1 cellular context compared by ENCODE assay signal in the genomic region with DNA sequence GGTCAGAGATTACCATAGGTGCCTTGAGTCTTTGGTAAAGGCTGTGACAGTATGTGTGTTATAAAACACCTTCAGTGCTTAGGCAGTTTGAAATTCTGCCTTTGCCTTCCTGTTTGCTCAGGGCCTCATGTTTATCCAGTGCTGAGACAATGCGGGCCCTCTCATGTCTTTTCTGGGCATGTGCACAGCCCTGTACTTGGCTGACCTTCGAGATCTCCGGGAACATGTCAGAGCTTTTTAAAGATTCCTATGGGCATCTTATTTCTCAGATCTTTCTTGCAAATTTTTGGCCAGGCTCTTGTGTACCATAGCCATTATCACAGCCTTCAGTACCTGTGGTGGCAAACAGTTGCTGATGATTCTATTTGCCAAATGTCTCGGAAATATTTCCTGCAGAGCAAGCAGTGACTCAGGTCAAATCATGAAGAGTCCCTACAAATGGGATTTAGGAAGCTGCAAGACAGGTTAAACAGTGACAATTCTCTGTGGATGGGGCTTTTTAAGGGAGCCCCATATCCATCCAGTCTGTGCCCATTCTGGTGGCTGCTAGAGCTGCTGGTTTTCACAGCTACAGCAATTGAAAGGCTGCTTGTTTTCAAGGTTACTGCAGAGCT.
TF ChIP-seq lines count a peak whose summit lies in the region.

No MANE protein-coding gene starts in this region.

TF ChIP-seq in HepG2, 621 proteins besides CTCF, POLR2A, EP300 and RAD21 (continued from another document and continues in another):
- TF ChIP-seq HES4 (CRISPR knock-in tag; IDR thresholded peaks at IDR 0.05; ENCODE audit: borderline replicate concordance) = no peak
- no peak for TF ChIP-seq NRL (CRISPR knock-in tag; IDR thresholded peaks at IDR 0.05; ENCODE audit: borderline replicate concordance)
- TF ChIP-seq ZNF569 (CRISPR knock-in tag; IDR thresholded peaks at IDR 0.05; ENCODE audit: borderline replicate concordance) = no peak
- no peak for TF ChIP-seq TRAFD1 (CRISPR knock-in tag; IDR thresholded peaks at IDR 0.05; ENCODE audit: borderline replicate concordance)
- no peak for TF ChIP-seq KDM3A (CRISPR knock-in tag; IDR thresholded peaks at IDR 0.05; ENCODE audit: low read depth)
- no peak for TF ChIP-seq ZNF563 (CRISPR knock-in tag; IDR thresholded peaks at IDR 0.05)
- TF ChIP-seq ZNF256 (CRISPR knock-in tag; conservative IDR thresholded peaks at IDR 0.05) = no peak
- no peak for TF ChIP-seq CEBPB (IDR thresholded peaks at IDR 0.05; ENCODE audit: borderline replicate concordance, low read depth, low read length)
- TF ChIP-seq IRX3 (CRISPR knock-in tag; IDR thresholded peaks at IDR 0.05; ENCODE audit: borderline replicate concordance, low read depth) = no peak
- TF ChIP-seq SALL1 (CRISPR knock-in tag; IDR thresholded peaks at IDR 0.05) = peak; percentile 82
- no peak for TF ChIP-seq ZNF780A (CRISPR knock-in tag; IDR thresholded peaks at IDR 0.05)
- no peak for TF ChIP-seq MAZ (IDR thresholded peaks at IDR 0.05; ENCODE audit: borderline replicate concordance, low read depth, low read length)
- no peak for TF ChIP-seq MAZ (CRISPR knock-in tag; IDR thresholded peaks at IDR 0.05; ENCODE audit: low read depth)
- no peak for TF ChIP-seq PRDM15 (CRISPR knock-in tag; IDR thresholded peaks at IDR 0.05)
- TF ChIP-seq TBX2 (CRISPR knock-in tag; IDR thresholded peaks at IDR 0.05; ENCODE audit: borderline replicate concordance) = peak; percentile 70; the same call in 1 of the 2 replicates
- TF ChIP-seq ZNF552 (CRISPR knock-in tag; IDR thresholded peaks at IDR 0.05; ENCODE audit: borderline replicate concordance) = no peak
- TF ChIP-seq LCORL (IDR thresholded peaks at IDR 0.05) = no peak
- peak; percentile 48; the same call in 1 of the 2 replicates for TF ChIP-seq LCORL (CRISPR knock-in tag; IDR thresholded peaks at IDR 0.05)
- no peak for TF ChIP-seq REL (CRISPR knock-in tag; conservative IDR thresholded peaks at IDR 0.05)
- 0 out of 2 replicates have a peak, but pooled peaks have one; percentile 44 for TF ChIP-seq GATAD1 (CRISPR knock-in tag; IDR thresholded peaks at IDR 0.05)
- no peak; the same call in 1 of the 2 replicates for TF ChIP-seq ZNF431 (CRISPR knock-in tag; IDR thresholded peaks at IDR 0.05; ENCODE audit: borderline replicate concordance, low read depth)
- TF ChIP-seq ZIK1 (CRISPR knock-in tag; IDR thresholded peaks at IDR 0.05; ENCODE audit: borderline replicate concordance, low read depth) = no peak
- TF ChIP-seq GATA4 (IDR thresholded peaks at IDR 0.05; ENCODE audit: borderline replicate concordance, low read depth) = no peak
- no peak for TF ChIP-seq ZNF720 (CRISPR knock-in tag; IDR thresholded peaks at IDR 0.05)
- no peak for TF ChIP-seq TRIM24 (CRISPR knock-in tag; IDR thresholded peaks at IDR 0.05)
- TF ChIP-seq ZNF7 (CRISPR knock-in tag; IDR thresholded peaks at IDR 0.05) = no peak
- TF ChIP-seq SAFB2 (CRISPR knock-in tag; IDR thresholded peaks at IDR 0.05; ENCODE audit: borderline replicate concordance, low read depth) = no peak
- 0 out of 2 replicates have a peak, but pooled peaks have one; percentile 32 for TF ChIP-seq ZNF546 (CRISPR knock-in tag; conservative IDR thresholded peaks at IDR 0.05)
- TF ChIP-seq NBN (conservative IDR thresholded peaks at IDR 0.05) = no peak
- TF ChIP-seq TARDBP (CRISPR knock-in tag; IDR thresholded peaks at IDR 0.05) = peak; percentile 64; the same call in 1 of the 2 replicates
- peak; percentile 62; the same call in 1 of the 2 replicates for TF ChIP-seq ZNF264 (CRISPR knock-in tag; IDR thresholded peaks at IDR 0.05)
- TF ChIP-seq, protein P1, sequence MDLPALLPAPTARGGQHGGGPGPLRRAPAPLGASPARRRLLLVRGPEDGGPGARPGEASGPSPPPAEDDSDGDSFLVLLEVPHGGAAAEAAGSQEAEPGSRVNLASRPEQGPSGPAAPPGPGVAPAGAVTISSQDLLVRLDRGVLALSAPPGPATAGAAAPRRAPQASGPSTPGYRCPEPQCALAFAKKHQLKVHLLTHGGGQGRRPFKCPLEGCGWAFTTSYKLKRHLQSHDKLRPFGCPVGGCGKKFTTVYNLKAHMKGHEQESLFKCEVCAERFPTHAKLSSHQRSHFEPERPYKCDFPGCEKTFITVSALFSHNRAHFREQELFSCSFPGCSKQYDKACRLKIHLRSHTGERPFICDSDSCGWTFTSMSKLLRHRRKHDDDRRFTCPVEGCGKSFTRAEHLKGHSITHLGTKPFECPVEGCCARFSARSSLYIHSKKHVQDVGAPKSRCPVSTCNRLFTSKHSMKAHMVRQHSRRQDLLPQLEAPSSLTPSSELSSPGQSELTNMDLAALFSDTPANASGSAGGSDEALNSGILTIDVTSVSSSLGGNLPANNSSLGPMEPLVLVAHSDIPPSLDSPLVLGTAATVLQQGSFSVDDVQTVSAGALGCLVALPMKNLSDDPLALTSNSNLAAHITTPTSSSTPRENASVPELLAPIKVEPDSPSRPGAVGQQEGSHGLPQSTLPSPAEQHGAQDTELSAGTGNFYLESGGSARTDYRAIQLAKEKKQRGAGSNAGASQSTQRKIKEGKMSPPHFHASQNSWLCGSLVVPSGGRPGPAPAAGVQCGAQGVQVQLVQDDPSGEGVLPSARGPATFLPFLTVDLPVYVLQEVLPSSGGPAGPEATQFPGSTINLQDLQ (CRISPR knock-in tag; IDR thresholded peaks at IDR 0.05) = no peak
- no peak for TF ChIP-seq ZNF329 (CRISPR knock-in tag; IDR thresholded peaks at IDR 0.05; ENCODE audit: low read depth)
- TF ChIP-seq SIN3B (IDR thresholded peaks at IDR 0.05; ENCODE audit: low read length) = no peak
- no peak; the same call in 1 of the 2 replicates for TF ChIP-seq BHLHE40 (IDR thresholded peaks at IDR 0.05; ENCODE audit: low read length)
- TF ChIP-seq ZFP1 (CRISPR knock-in tag; IDR thresholded peaks at IDR 0.05) = 0 out of 2 replicates have a peak, but pooled peaks have one; percentile 30
- TF ChIP-seq ZNF354B (CRISPR knock-in tag; IDR thresholded peaks at IDR 0.05) = no peak
- TF ChIP-seq, protein P2, sequence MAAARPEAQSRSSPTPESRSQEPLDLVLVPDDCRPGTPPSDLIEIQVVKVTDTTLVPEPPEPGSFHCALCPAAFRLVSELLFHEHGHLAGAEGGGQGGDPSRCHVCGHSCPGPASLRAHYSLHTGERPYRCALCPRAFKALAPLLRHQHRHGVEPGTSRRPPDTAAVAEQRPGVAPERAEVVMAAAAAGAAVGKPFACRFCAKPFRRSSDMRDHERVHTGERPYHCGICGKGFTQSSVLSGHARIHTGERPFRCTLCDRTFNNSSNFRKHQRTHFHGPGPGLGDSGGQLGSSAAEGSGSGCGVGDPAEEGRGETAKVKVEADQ (CRISPR knock-in tag; IDR thresholded peaks at IDR 0.05; ENCODE audit: borderline replicate concordance) = 0 out of 2 replicates have a peak, but pooled peaks have one; percentile 44
- TF ChIP-seq, protein P3, sequence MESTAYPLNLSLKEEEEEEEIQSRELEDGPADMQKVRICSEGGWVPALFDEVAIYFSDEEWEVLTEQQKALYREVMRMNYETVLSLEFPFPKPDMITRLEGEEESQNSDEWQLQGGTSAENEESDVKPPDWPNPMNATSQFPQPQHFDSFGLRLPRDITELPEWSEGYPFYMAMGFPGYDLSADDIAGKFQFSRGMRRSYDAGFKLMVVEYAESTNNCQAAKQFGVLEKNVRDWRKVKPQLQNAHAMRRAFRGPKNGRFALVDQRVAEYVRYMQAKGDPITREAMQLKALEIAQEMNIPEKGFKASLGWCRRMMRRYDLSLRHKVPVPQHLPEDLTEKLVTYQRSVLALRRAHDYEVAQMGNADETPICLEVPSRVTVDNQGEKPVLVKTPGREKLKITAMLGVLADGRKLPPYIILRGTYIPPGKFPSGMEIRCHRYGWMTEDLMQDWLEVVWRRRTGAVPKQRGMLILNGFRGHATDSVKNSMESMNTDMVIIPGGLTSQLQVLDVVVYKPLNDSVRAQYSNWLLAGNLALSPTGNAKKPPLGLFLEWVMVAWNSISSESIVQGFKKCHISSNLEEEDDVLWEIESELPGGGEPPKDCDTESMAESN (CRISPR knock-in tag; conservative IDR thresholded peaks at IDR 0.05) = no peak
- TF ChIP-seq, protein P4, sequence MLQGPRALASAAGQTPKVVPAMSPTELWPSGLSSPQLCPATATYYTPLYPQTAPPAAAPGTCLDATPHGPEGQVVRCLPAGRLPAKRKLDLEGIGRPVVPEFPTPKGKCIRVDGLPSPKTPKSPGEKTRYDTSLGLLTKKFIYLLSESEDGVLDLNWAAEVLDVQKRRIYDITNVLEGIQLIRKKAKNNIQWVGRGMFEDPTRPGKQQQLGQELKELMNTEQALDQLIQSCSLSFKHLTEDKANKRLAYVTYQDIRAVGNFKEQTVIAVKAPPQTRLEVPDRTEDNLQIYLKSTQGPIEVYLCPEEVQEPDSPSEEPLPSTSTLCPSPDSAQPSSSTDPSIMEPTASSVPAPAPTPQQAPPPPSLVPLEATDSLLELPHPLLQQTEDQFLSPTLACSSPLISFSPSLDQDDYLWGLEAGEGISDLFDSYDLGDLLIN (CRISPR knock-in tag; IDR thresholded peaks at IDR 0.05; ENCODE audit: borderline replicate concordance) = no peak
- no peak for TF ChIP-seq ADNP (CRISPR knock-in tag; IDR thresholded peaks at IDR 0.05)
- no peak for TF ChIP-seq REXO4 (CRISPR knock-in tag; IDR thresholded peaks at IDR 0.05; ENCODE audit: borderline replicate concordance)
- no peak for TF ChIP-seq ZNF253 (CRISPR knock-in tag; IDR thresholded peaks at IDR 0.05; ENCODE audit: borderline replicate concordance)
- TF ChIP-seq, protein P5, sequence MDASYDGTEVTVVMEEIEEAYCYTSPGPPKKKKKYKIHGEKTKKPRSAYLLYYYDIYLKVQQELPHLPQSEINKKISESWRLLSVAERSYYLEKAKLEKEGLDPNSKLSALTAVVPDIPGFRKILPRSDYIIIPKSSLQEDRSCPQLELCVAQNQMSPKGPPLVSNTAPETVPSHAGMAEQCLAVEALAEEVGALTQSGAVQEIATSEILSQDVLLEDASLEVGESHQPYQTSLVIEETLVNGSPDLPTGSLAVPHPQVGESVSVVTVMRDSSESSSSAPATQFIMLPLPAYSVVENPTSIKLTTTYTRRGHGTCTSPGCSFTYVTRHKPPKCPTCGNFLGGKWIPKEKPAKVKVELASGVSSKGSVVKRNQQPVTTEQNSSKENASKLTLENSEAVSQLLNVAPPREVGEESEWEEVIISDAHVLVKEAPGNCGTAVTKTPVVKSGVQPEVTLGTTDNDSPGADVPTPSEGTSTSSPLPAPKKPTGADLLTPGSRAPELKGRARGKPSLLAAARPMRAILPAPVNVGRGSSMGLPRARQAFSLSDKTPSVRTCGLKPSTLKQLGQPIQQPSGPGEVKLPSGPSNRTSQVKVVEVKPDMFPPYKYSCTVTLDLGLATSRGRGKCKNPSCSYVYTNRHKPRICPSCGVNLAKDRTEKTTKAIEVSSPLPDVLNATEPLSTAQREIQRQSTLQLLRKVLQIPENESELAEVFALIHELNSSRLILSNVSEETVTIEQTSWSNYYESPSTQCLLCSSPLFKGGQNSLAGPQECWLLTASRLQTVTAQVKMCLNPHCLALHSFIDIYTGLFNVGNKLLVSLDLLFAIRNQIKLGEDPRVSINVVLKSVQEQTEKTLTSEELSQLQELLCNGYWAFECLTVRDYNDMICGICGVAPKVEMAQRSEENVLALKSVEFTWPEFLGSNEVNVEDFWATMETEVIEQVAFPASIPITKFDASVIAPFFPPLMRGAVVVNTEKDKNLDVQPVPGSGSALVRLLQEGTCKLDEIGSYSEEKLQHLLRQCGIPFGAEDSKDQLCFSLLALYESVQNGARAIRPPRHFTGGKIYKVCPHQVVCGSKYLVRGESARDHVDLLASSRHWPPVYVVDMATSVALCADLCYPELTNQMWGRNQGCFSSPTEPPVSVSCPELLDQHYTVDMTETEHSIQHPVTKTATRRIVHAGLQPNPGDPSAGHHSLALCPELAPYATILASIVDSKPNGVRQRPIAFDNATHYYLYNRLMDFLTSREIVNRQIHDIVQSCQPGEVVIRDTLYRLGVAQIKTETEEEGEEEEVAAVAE (CRISPR knock-in tag; IDR thresholded peaks at IDR 0.05; ENCODE audit: borderline replicate concordance) = no peak
